ENCODE assay signal across 1 cellular context in the genomic region with DNA sequence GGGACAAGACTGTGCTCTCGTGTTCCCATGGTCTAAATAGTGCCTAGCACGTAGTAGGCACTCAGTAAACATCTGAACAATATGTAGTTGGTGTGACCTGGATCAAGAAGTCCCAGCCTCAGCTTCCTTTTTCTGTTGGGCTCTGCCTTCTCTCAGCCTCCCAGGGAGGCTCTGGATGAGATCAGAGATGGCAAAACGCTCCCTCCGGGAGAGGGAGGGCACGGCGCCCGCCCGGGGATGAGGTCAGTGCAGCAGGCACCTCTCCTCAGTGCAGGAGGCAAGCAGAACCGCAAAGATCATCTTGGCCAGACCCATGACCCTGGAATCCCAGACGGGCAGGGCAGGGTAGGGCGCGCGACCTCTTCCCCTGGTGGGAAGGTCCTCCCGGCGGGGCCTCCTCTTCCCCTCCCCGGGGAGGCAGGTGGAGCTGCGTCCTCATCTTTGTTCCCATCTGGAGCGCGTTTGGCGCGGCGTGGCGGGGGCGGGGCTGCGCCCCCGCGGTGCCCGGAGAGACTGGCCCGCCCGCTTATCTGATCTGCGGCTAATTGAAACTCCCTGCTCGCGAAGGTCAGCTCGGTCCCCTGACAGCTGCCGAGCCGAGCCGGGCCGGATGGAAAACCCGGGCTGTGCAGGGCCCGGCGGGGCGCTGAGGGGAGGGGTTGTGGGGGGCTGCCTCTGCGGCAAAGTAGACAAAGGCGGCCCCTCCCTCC.
TF ChIP-seq lines count a peak whose summit lies in the region.

No MANE protein-coding gene starts in this region.

TF ChIP-seq in GM12878, 131 proteins besides CTCF, POLR2A, EP300 and RAD21 (continued from another document):
- TF ChIP-seq DPF2 (IDR thresholded peaks at IDR 0.05), result 0 out of 2 replicates have a peak, but pooled peaks have one; percentile 19
